2 cellular contexts compared by ENCODE assay signal in genomic region chr6:387293-387694, GRCh38.
TF ChIP-seq lines count a peak whose summit lies in the region.

No MANE protein-coding gene starts in this region.

TF ChIP-seq in IMR-90, 13 proteins besides CTCF, POLR2A, EP300 and RAD21:
- TF ChIP-seq ELK1 (IDR thresholded peaks at IDR 0.05; ENCODE audit: borderline replicate concordance, low read depth, low read length), result no peak
- TF ChIP-seq SMC3 (IDR thresholded peaks at IDR 0.05; ENCODE audit: low read depth, low read length), result no peak
- TF ChIP-seq RCOR1 (IDR thresholded peaks at IDR 0.05; ENCODE audit: insufficient replicate concordance, low read length), result no peak
- no peak for TF ChIP-seq MAZ (IDR thresholded peaks at IDR 0.05; ENCODE audit: borderline replicate concordance, low read depth, low read length)
- no peak for TF ChIP-seq FOS (IDR thresholded peaks at IDR 0.05; ENCODE audit: low read depth, low read length)
- no peak for TF ChIP-seq CEBPB (IDR thresholded peaks at IDR 0.05; ENCODE audit: low read depth, low read length)
- no peak for TF ChIP-seq CHD1 (IDR thresholded peaks at IDR 0.05; ENCODE audit: low read depth, low read length)
- no peak for TF ChIP-seq BHLHE40 (IDR thresholded peaks at IDR 0.05; ENCODE audit: low read depth, low read length)
- no peak for TF ChIP-seq NFE2L2 (IDR thresholded peaks at IDR 0.05; ENCODE audit: low read depth, low read length)
- TF ChIP-seq MXI1 (IDR thresholded peaks at IDR 0.05; ENCODE audit: borderline replicate concordance, low read depth, low read length), result no peak
- no peak for TF ChIP-seq RFX5 (IDR thresholded peaks at IDR 0.05; ENCODE audit: low read depth, low read length)
TF ChIP-seq in IMR-90: peak in this region for 0.

TF ChIP-seq in HepG2, 621 proteins besides CTCF, POLR2A, EP300 and RAD21:
- 0 out of 2 replicates have a peak, but pooled peaks have one; percentile 1 for TF ChIP-seq CEBPB (IDR thresholded peaks at IDR 0.05; ENCODE audit: borderline replicate concordance, low read depth, low read length)
- no peak for TF ChIP-seq ZNF44 (CRISPR knock-in tag; IDR thresholded peaks at IDR 0.05)
- peak; percentile 91 for TF ChIP-seq CREB1 (IDR thresholded peaks at IDR 0.05)
- no peak for TF ChIP-seq CREB1 (CRISPR knock-in tag; IDR thresholded peaks at IDR 0.05)
- no peak for TF ChIP-seq ZNF83 (CRISPR knock-in tag; IDR thresholded peaks at IDR 0.05; ENCODE audit: borderline replicate concordance)
- peak; percentile 98 for TF ChIP-seq ATF7 (IDR thresholded peaks at IDR 0.05)
- no peak for TF ChIP-seq ATF7 (CRISPR knock-in tag; IDR thresholded peaks at IDR 0.05)
